ENCODE assay signal across 8 cellular contexts in genomic region chr9:99059074-99059894, GRCh38. TPM values are rescaled to one million over a fixed set of nuclear protein-coding genes. Genes with fewer than 3 reads are reported as not detected.
DNase-seq lines count a peak whose midpoint lies in the region; ATAC-seq and TF ChIP-seq lines count a peak whose summit lies in the region.

No MANE protein-coding gene starts in this region.

- no peak overlapping the region for H3K18ac ChIP-seq in neuronal stem cell (ENCODE audit: low read length)

- no peak overlapping the region for H2BK12ac ChIP-seq in neuronal stem cell (ENCODE audit: low read length)

- peak; percentile 83 to 95 for DNase-seq in AML-193 (lab: John Stamatoyannopoulos, UW)
- peak; percentile 46 for DNase-seq in GM19238 (ENCODE audit: insufficient read length, low spot score)
- peak; percentile 43 for DNase-seq in activated CD4-positive, alpha-beta memory T cell treated with anti-CD3 and anti-CD28 coated beads for 36 hours
- no peak for DNase-seq in neuronal stem cell (ENCODE audit: low spot score)
- no peak for DNase-seq in NCI-H82 treated with DMSO at 0.1 percent for 48 hours (lab: John Stamatoyannopoulos, UW; ENCODE audit: unreplicated experiment)
- DNase-seq in type B pancreatic cell (ENCODE audit: extremely low spot score, unreplicated experiment), result no peak

- H3K4me1 ChIP-seq in mucosa of rectum (ENCODE audit: control insufficient read depth in 2 of 2, insufficient read depth in 2 of 2, low read length in 2 of 2) (peaks cover 4 to 9% of the 10 kb centered on the region in 2 donors), neuronal stem cell (ENCODE audit: control insufficient read depth in 2 of 2, insufficient read depth in 1 of 2, low read depth in 1 of 2, low read length in 2 of 2) (no peaks in the 10 kb centered on the region)

- intact Hi-C loops in activated CD4-positive, alpha-beta memory T cell treated with anti-CD3 and anti-CD28 coated beads for 36 hours (cut with micrococcal nuclease), result loop anchor here (2.0 to 5.0 kb wide), 3 partner anchors 18 to 58 kb away; no protein-coding TSS in a partner anchor

- no peaks in the 10 kb centered on the region for H3K79me1 ChIP-seq in neuronal stem cell (ENCODE audit: low read depth, low read length)

- H4K8ac ChIP-seq in neuronal stem cell (ENCODE audit: low read depth, low read length), result no peak overlapping the region

- H3K27ac Mint-ChIP-seq in activated CD4-positive, alpha-beta memory T cell treated with anti-CD3 and anti-CD28 coated beads for 36 hours, result peak overlapping the region; percentile 14
- H3K27ac Mint-ChIP-seq in type B pancreatic cell, result no peak overlapping the region

- H2BK15ac ChIP-seq in neuronal stem cell (ENCODE audit: low read length), result no peak overlapping the region

- H3K27ac ChIP-seq in mucosa of rectum (ENCODE audit: low read depth in 2 of 2, low read length in 2 of 2) (peak overlapping the region; percentile 50 to 64), neuronal stem cell (replicated peaks; ENCODE audit: low read length) (no peak overlapping the region)

- CTCF ChIA-PET in activated CD4-positive, alpha-beta memory T cell treated with anti-CD3 and anti-CD28 coated beads for 36 hours (lab: Charles Lee), result interaction anchor here (0.9 to 2.6 kb wide), 7 partner anchors 10 to 81 kb away, joined by 3 to 15 read pairs (median 3); partner anchors contain the start of gene TGFBR1

- H3K14ac ChIP-seq in neuronal stem cell (ENCODE audit: low read length), result no peak overlapping the region

- H3K4me3 ChIP-seq in mucosa of rectum (ENCODE audit: low read length in 2 of 2), result no peak overlapping the region
- H3K4me3 ChIP-seq in neuronal stem cell (ENCODE audit: low read length in 2 of 2), result no peak overlapping the region

- no peak overlapping the region for H3K4me3 Mint-ChIP-seq in activated CD4-positive, alpha-beta memory T cell treated with anti-CD3 and anti-CD28 coated beads for 36 hours
- no peak overlapping the region for H3K4me3 Mint-ChIP-seq in type B pancreatic cell

- H3K4me2 ChIP-seq in neuronal stem cell (ENCODE audit: insufficient read depth, low read length, poor library complexity, severe bottlenecking), result no peak overlapping the region

- H3K9ac ChIP-seq in mucosa of rectum (ENCODE audit: low read depth in 1 of 2, low read length in 2 of 2) (no peak overlapping the region), neuronal stem cell (ENCODE audit: low read depth, low read length, poor library complexity) (no peak overlapping the region)

- peaks cover 60% of the 10 kb centered on the region for H3K4me1 Mint-ChIP-seq in activated CD4-positive, alpha-beta memory T cell treated with anti-CD3 and anti-CD28 coated beads for 36 hours (ENCODE audit: low read depth)
- no peaks in the 10 kb centered on the region for H3K4me1 Mint-ChIP-seq in type B pancreatic cell (ENCODE audit: unreplicated experiment)

- H3K23ac ChIP-seq in neuronal stem cell (ENCODE audit: low read depth, low read length, poor library complexity), result no peak overlapping the region

- POLR2A ChIA-PET in activated CD4-positive, alpha-beta memory T cell treated with anti-CD3 and anti-CD28 coated beads for 36 hours (lab: Charles Lee), result interaction anchor here (1.4 kb wide), 1 partner anchor 60 kb away, joined by 6 read pairs; no protein-coding TSS in a partner anchor

- no peak overlapping the region for H2AK5ac ChIP-seq in neuronal stem cell (ENCODE audit: low read depth, low read length)

- H3K27me3 Mint-ChIP-seq in activated CD4-positive, alpha-beta memory T cell treated with anti-CD3 and anti-CD28 coated beads for 36 hours, result no peaks in the 10 kb centered on the region
- peaks cover 6% of the 10 kb centered on the region for H3K27me3 Mint-ChIP-seq in type B pancreatic cell

- H3K4ac ChIP-seq in neuronal stem cell (ENCODE audit: low read length), result no peak overlapping the region

- H3K9me3 ChIP-seq in mucosa of rectum (ENCODE audit: control insufficient read depth in 2 of 2, low read length in 2 of 2) (no peaks in the 10 kb centered on the region), neuronal stem cell (replicated peaks in 1 of 2; ENCODE audit: control insufficient read depth in 2 of 2, insufficient read depth in 1 of 2, low read depth in 1 of 2, low read length in 2 of 2) (no peaks in the 10 kb centered on the region)

- no peaks in the 10 kb centered on the region for H3K9me3 Mint-ChIP-seq in activated CD4-positive, alpha-beta memory T cell treated with anti-CD3 and anti-CD28 coated beads for 36 hours
- H3K9me3 Mint-ChIP-seq in type B pancreatic cell, result no peaks in the 10 kb centered on the region

- no peak overlapping the region for H4K91ac ChIP-seq in neuronal stem cell (ENCODE audit: low read depth, low read length, poor library complexity)

- H3K36me3 Mint-ChIP-seq in activated CD4-positive, alpha-beta memory T cell treated with anti-CD3 and anti-CD28 coated beads for 36 hours, result no peaks in the 10 kb centered on the region
- no peaks in the 10 kb centered on the region for H3K36me3 Mint-ChIP-seq in type B pancreatic cell

- no CpG with 5 or more reads among the region's 7 CpGs for WGBS in neuronal stem cell (ENCODE audit: extremely low coverage in 2 of 2, insufficient read length in 2 of 2, insufficient replicate concordance in 1 of 2), 2 donors

- no peak for TF ChIP-seq CTCF in type B pancreatic cell (conservative IDR thresholded peaks at IDR 0.05)

- H2BK120ac ChIP-seq in neuronal stem cell (ENCODE audit: low read depth, low read length), result no peak overlapping the region

- H2BK5ac ChIP-seq in neuronal stem cell (ENCODE audit: low read length), result no peak overlapping the region

- H3K36me3 ChIP-seq in mucosa of rectum (ENCODE audit: control insufficient read depth in 2 of 2, insufficient read depth in 2 of 2, low read length in 2 of 2) (no peaks in the 10 kb centered on the region), neuronal stem cell (replicated peaks in 1 of 2; ENCODE audit: control insufficient read depth in 2 of 2, insufficient read depth in 2 of 2, low read length in 2 of 2) (no peaks in the 10 kb centered on the region)

- no peak overlapping the region for H2AFZ ChIP-seq in neuronal stem cell (ENCODE audit: low read length)

- no peaks in the 10 kb centered on the region for H3K27me3 ChIP-seq in mucosa of rectum (ENCODE audit: control insufficient read depth in 2 of 2, insufficient read depth in 2 of 2, low read length in 2 of 2)
- peaks cover 0 to 9% (median 0%) of the 10 kb centered on the region in 3 experiments for H3K27me3 ChIP-seq in neuronal stem cell (ENCODE audit: control insufficient read depth in 3 of 3, insufficient read depth in 3 of 3, low read depth in 1 of 3, low read length in 3 of 3)

- peak; percentile 75 for ATAC-seq in HG03432 (IDR thresholded peaks at IDR 0.05; ENCODE audit: unreplicated experiment)

RNA-seq across cellular contexts. Expression of gene TGFBR1, which starts 45.6 kb away (rescaled TPM):
- 10 to 100 TPM; 25.4 to 26.3 TPM for total RNA-seq in activated CD4-positive, alpha-beta memory T cell treated with anti-CD3 and anti-CD28 coated beads for 36 hours
- polyA plus RNA-seq in neuronal stem cell (2013, experiment 1 of 2), result 44.9 TPM
- polyA plus RNA-seq in neuronal stem cell (2013, experiment 2 of 2), result 47.8 TPM
- total RNA-seq in type B pancreatic cell (ENCODE audit: low replicate concordance), result 34.4 and 88.1 TPM in 2 replicates

Comparison
In these comparisons a context has a peak if more than half of its experiments do, and no peak if none do; other contexts are left out.
1. DNase-seq: peak in AML-193 (2 of 2), GM19238 (single experiment) and activated CD4-positive, alpha-beta memory T cell treated with anti-CD3 and anti-CD28 coated beads for 36 hours (single experiment); none in neuronal stem cell (single experiment), NCI-H82 treated with DMSO at 0.1 percent for 48 hours (single experiment) and type B pancreatic cell (single experiment).